ENCODE assay signal across 8 cellular contexts in the genomic region with DNA sequence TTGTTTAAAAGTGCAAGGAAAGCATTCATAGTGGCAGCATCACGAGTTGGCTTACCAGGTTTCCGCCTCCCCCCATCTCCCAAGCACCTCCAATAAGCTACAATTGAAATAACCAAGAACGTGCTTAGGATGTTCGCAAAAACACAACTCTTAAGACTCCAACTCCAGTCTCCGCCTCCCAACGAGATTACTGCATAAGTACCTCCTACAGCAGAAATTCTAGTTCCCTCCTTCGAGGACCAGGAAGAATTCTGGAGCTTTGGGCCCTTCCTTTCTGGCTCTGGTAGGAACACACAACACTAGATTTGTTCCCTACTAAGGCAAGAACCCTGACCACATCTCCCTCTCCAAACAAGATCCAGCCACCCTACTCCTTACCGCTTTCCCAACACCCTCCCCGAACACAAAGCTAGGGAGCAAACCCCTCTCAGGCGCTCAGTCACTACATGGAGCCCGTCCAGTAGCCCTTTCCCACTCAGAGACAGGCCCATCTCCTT. TPM values are rescaled to one million over a fixed set of nuclear protein-coding genes. Genes with fewer than 3 reads are reported as not detected.
A peak's percentile ranks its signal among the peaks of the same experiment; 100 is the strongest.
DNase-seq lines count a peak whose midpoint lies in the region; ATAC-seq and TF ChIP-seq lines count a peak whose summit lies in the region.

No MANE protein-coding gene starts in this region.

- TF ChIP-seq CTCF in neural crest cell (conservative IDR thresholded peaks at IDR 0.05): no peak

- DNase-seq in NCI-H1105 treated with DMSO at 0.1 percent for 48 hours (lab: John Stamatoyannopoulos, UW): peak; percentile 44
- no peak for DNase-seq in NCI-H1105 (lab: John Stamatoyannopoulos, UW)
- peak; percentile 23 for DNase-seq in NCI-H446 treated with DMSO at 0.1 percent for 48 hours (lab: John Stamatoyannopoulos, UW)
- DNase-seq in activated T-cell treated with anti-CD3 and anti-CD28 coated beads, Interleukin-2, amount 50 U/mL, for 4 hours: no peak
- peak; percentile 90 for DNase-seq in fibroblast of peridontal ligament (ENCODE audit: extremely low read depth)
- DNase-seq in neural crest cell (ENCODE audit: low read depth, low spot score): no peak
- DNase-seq in NCI-H2196 (lab: John Stamatoyannopoulos, UW; ENCODE audit: unreplicated experiment): no peak

- no peaks in the 10 kb centered on the region for H3K9me3 Mint-ChIP-seq in activated T-cell treated with anti-CD3 and anti-CD28 coated beads, Interleukin-2, amount 50 U/mL, for 4 hours
- no peaks in the 10 kb centered on the region for H3K9me3 Mint-ChIP-seq in neural crest cell

- H3K27me3 Mint-ChIP-seq in activated T-cell treated with anti-CD3 and anti-CD28 coated beads, Interleukin-2, amount 50 U/mL, for 4 hours (ENCODE audit: low read depth): no peaks in the 10 kb centered on the region
- H3K27me3 Mint-ChIP-seq in neural crest cell (ENCODE audit: low read depth): no peaks in the 10 kb centered on the region

- H3K27ac Mint-ChIP-seq in neural crest cell (ENCODE audit: unreplicated experiment): peak overlapping the region; percentile 95

- peak; percentile 25 to 29 for ATAC-seq in activated T-cell treated with anti-CD3 and anti-CD28 coated beads, Interleukin-2, amount 50 U/mL, for 4 hours
- no peak for ATAC-seq in HG03139 (IDR thresholded peaks at IDR 0.05; ENCODE audit: unreplicated experiment)

- peaks cover 50% of the 10 kb centered on the region for H3K4me1 Mint-ChIP-seq in activated T-cell treated with anti-CD3 and anti-CD28 coated beads, Interleukin-2, amount 50 U/mL, for 4 hours (ENCODE audit: low read depth)
- peaks cover 44% of the 10 kb centered on the region for H3K4me1 Mint-ChIP-seq in neural crest cell

- H3K4me3 Mint-ChIP-seq in activated T-cell treated with anti-CD3 and anti-CD28 coated beads, Interleukin-2, amount 50 U/mL, for 4 hours: peak overlapping the region; percentile 99
- H3K4me3 Mint-ChIP-seq in neural crest cell: peak overlapping the region; percentile 94

- H3K36me3 Mint-ChIP-seq in activated T-cell treated with anti-CD3 and anti-CD28 coated beads, Interleukin-2, amount 50 U/mL, for 4 hours (ENCODE audit: insufficient read depth): peaks cover 5% of the 10 kb centered on the region
- peaks cover 5% of the 10 kb centered on the region for H3K36me3 Mint-ChIP-seq in neural crest cell (ENCODE audit: low read depth)

RNA-seq across cellular contexts. Expression of a gene that starts 0.7 kb away (rescaled TPM):
- total RNA-seq in activated T-cell treated with anti-CD3 and anti-CD28 coated beads, Interleukin-2, amount 50 U/mL, for 4 hours: 10 to 100 TPM; 19.6 to 42.0 (median 21.6) TPM
- total RNA-seq in neural crest cell: 39.6 and 39.9 TPM in 2 replicates

Comparison
In these comparisons a context has a peak if more than half of its experiments do, and no peak if none do; other contexts are left out.
1. DNase-seq: peak in NCI-H1105 treated with DMSO at 0.1 percent for 48 hours (single experiment), NCI-H446 treated with DMSO at 0.1 percent for 48 hours (single experiment) and fibroblast of peridontal ligament (single experiment); none in NCI-H1105 (single experiment), activated T-cell treated with anti-CD3 and anti-CD28 coated beads, Interleukin-2, amount 50 U/mL, for 4 hours (single experiment), neural crest cell (single experiment) and NCI-H2196 (single experiment).